ENCODE assay signal across 29 cellular contexts in genomic region chr19:18442941-18443340, GRCh38. TPM values are rescaled to one million over a fixed set of nuclear protein-coding genes. Genes with fewer than 3 reads are reported as not detected.
DNase-seq lines count a peak whose midpoint lies in the region; ATAC-seq, FAIRE-seq and TF ChIP-seq lines count a peak whose summit lies in the region.
"Had no signal": no experiment of that assay in that cellular context is flagged by ENCODE, and none has a peak within 500 bp of the region (broad histone marks: within the 10 kb centered on the region; RNA-seq: fewer than 3 reads in every experiment).

No MANE protein-coding gene starts in this region.

- TF ChIP-seq CTCF in MCF 10A (IDR thresholded peaks at IDR 0.05; ENCODE audit: unreplicated experiment) (no peak), breast epithelium (IDR thresholded peaks at IDR 0.05) (no peak), astrocyte (IDR thresholded peaks at IDR 0.05; ENCODE audit: insufficient read depth, low read depth, low read length) (no peak), coronary artery (IDR thresholded peaks at IDR 0.05) (no peak)

- no peak overlapping the region for H3K9ac ChIP-seq in astrocyte (ENCODE audit: low read length)

- DNase-seq in MCF 10A (ENCODE audit: unreplicated experiment) = no peak
- DNase-seq in breast epithelium (ENCODE audit: low spot score in 2 of 2) = no peak
- DNase-seq in astrocyte (ENCODE audit: low read depth) = no peak
- DNase-seq in naive thymus-derived CD4-positive, alpha-beta T cell = no peak
- DNase-seq in NCI-H446 treated with DMSO at 0.1 percent for 48 hours (lab: John Stamatoyannopoulos, UW) = no peak
- no peak for DNase-seq in posterior cingulate gyrus
- no peak for DNase-seq in coronary artery (ENCODE audit: low spot score)
- DNase-seq: activated CD8-positive, alpha-beta memory T cell treated with anti-CD3 and anti-CD28 coated beads for 24 hours; activated naive CD8-positive, alpha-beta T cell treated with anti-CD3 and anti-CD28 coated beads, Interleukin-2, amount 50 U/mL, for 24 hours; body of pancreas; CD4-positive, CD25-positive, alpha-beta regulatory T cell; colonic mucosa; GDM1; IMR-90; left cardiac atrium; mesenchymal stem cell; naive thymus-derived CD8-positive, alpha-beta T cell; NCI-H1436; NCI-H510A; NK-92 treated with Interleukin-12 subunit alpha and Interleukin-12 subunit beta, amount 100 ng/mL, for 24 hours; SIG-M5; sigmoid colon; stimulated activated CD4-positive, alpha-beta T cell treated with anti-CD3 and anti-CD28 coated beads, Interleukin-15, amount 100 ng/mL, for 24 hours had no signal

- H3K36me3 Mint-ChIP-seq in MCF 10A (ENCODE audit: insufficient read depth, unreplicated experiment) (peaks cover 42% of the 10 kb centered on the region), astrocyte (ENCODE audit: low read depth, unreplicated experiment) (peaks cover 10% of the 10 kb centered on the region)
- H3K36me3 Mint-ChIP-seq in naive thymus-derived CD4-positive, alpha-beta T cell = peaks cover 0 to 15% (median 3%) of the 10 kb centered on the region in 5 donors

- H3K4me3 ChIP-seq in breast epithelium = no peak overlapping the region
- no peak overlapping the region for H3K4me3 ChIP-seq in astrocyte (ENCODE audit: insufficient read depth, low read depth, low read length)
- H3K4me3 ChIP-seq in naive thymus-derived CD4-positive, alpha-beta T cell (ENCODE audit: low read length) = no peak overlapping the region
- no peak overlapping the region for H3K4me3 ChIP-seq in coronary artery
- H3K4me3 ChIP-seq: body of pancreas, colonic mucosa, heart left ventricle, sigmoid colon had no signal

- H3K4me2 ChIP-seq in astrocyte (ENCODE audit: low read length) = no peak overlapping the region

- no peak for FAIRE-seq in astrocyte (lab: Jason Lieb, UNC)
- FAIRE-seq: H54 had no signal

- CTCF ChIA-PET in MCF 10A (lab: Yijun Ruan, JAX) = interaction anchor here (0.6 to 1.3 kb wide), 6 partner anchors 8 to 129 kb away, joined by 3 to 4 read pairs (median 3); no protein-coding TSS in a partner anchor
- CTCF ChIA-PET in naive thymus-derived CD4-positive, alpha-beta T cell (lab: Charles Lee) = interaction anchor here (1.0 kb wide), 1 partner anchor 19 kb away, joined by 4 read pairs; no protein-coding TSS in a partner anchor

- H3K27me3 Mint-ChIP-seq in MCF 10A (ENCODE audit: insufficient read depth, unreplicated experiment) = no peaks in the 10 kb centered on the region
- H3K27me3 Mint-ChIP-seq in astrocyte (ENCODE audit: low read depth, unreplicated experiment) = no peaks in the 10 kb centered on the region
- H3K27me3 Mint-ChIP-seq in naive thymus-derived CD4-positive, alpha-beta T cell = peaks cover 0 to 2% (median 0%) of the 10 kb centered on the region in 5 donors
- H3K27me3 Mint-ChIP-seq: activated naive CD8-positive, alpha-beta T cell treated with anti-CD3 and anti-CD28 coated beads, Interleukin-2, amount 50 U/mL, for 24 hours; CD4-positive, CD25-positive, alpha-beta regulatory T cell; naive thymus-derived CD8-positive, alpha-beta T cell had no signal

- H4K20me1 ChIP-seq in astrocyte (ENCODE audit: insufficient read depth, low read length) = peaks cover 70% of the 10 kb centered on the region

- peaks cover 0 to 11% of the 10 kb centered on the region in 2 donors for H3K4me1 ChIP-seq in breast epithelium
- H3K4me1 ChIP-seq in astrocyte (ENCODE audit: insufficient read depth, low read length) = peaks cover 17% of the 10 kb centered on the region
- peaks cover 7 to 13% of the 10 kb centered on the region in 2 donors for H3K4me1 ChIP-seq in naive thymus-derived CD4-positive, alpha-beta T cell (ENCODE audit: control insufficient read depth in 2 of 2, insufficient read depth in 2 of 2, low read length in 2 of 2)

- no peaks in the 10 kb centered on the region for H3K36me3 ChIP-seq in breast epithelium
- H3K36me3 ChIP-seq in astrocyte (ENCODE audit: insufficient read depth, low read length) = no peaks in the 10 kb centered on the region
- H3K36me3 ChIP-seq in naive thymus-derived CD4-positive, alpha-beta T cell (ENCODE audit: control insufficient read depth in 2 of 3, insufficient read depth in 3 of 3, low read length in 3 of 3) = peaks cover under 1 to 43% (median 8%) of the 10 kb centered on the region in 3 experiments
- H3K36me3 ChIP-seq: colonic mucosa had no signal

- ATAC-seq in naive thymus-derived CD4-positive, alpha-beta T cell = no peak
- ATAC-seq: activated naive CD8-positive, alpha-beta T cell treated with anti-CD3 and anti-CD28 coated beads, Interleukin-2, amount 50 U/mL, for 24 hours; body of pancreas; heart left ventricle; left cardiac atrium; naive thymus-derived CD8-positive, alpha-beta T cell; WTC11 had no signal

- H3K9me3 ChIP-seq in breast epithelium (no peaks in the 10 kb centered on the region), astrocyte (ENCODE audit: insufficient read depth, low read depth, low read length) (no peaks in the 10 kb centered on the region)
- no peaks in the 10 kb centered on the region for H3K9me3 ChIP-seq in naive thymus-derived CD4-positive, alpha-beta T cell (ENCODE audit: control insufficient read depth in 2 of 3, low read length in 3 of 3)
- H3K9me3 ChIP-seq: body of pancreas, colonic mucosa, heart left ventricle, sigmoid colon had no signal

- intact Hi-C loops in MCF 10A (cut with micrococcal nuclease) (no loop called here), breast epithelium (cut with DNase I; ENCODE audit: low total_unique reads) (no loop called here), posterior cingulate gyrus (cut with DNase I) (no loop called here)
- intact Hi-C loops in naive thymus-derived CD4-positive, alpha-beta T cell (cut with micrococcal nuclease) = no loop called here

- H3K4me3 Mint-ChIP-seq in MCF 10A (ENCODE audit: unreplicated experiment) = no peak overlapping the region
- H3K4me3 Mint-ChIP-seq in astrocyte (ENCODE audit: unreplicated experiment) = no peak overlapping the region
- H3K4me3 Mint-ChIP-seq in naive thymus-derived CD4-positive, alpha-beta T cell = peak overlapping the region in 1 of 10 donors; percentile 67
- H3K4me3 Mint-ChIP-seq: WTC11 had no signal

- H3K27ac ChIP-seq in breast epithelium = peak overlapping the region in 1 of 2 donors; percentile 44
- H3K27ac ChIP-seq in astrocyte (ENCODE audit: low read depth, low read length) = no peak overlapping the region
- no peak overlapping the region for H3K27ac ChIP-seq in naive thymus-derived CD4-positive, alpha-beta T cell (ENCODE audit: low read depth, low read length)
- no peak overlapping the region for H3K27ac ChIP-seq in coronary artery
- H3K27ac ChIP-seq: body of pancreas, colonic mucosa, heart left ventricle, sigmoid colon had no signal

- H3K27ac Mint-ChIP-seq in MCF 10A (ENCODE audit: low read depth, unreplicated experiment) (peak overlapping the region; percentile 88), astrocyte (ENCODE audit: unreplicated experiment) (peak overlapping the region; percentile 71)
- peak overlapping the region in 6 of 9 donors; percentile 6 to 88 (median 78) for H3K27ac Mint-ChIP-seq in naive thymus-derived CD4-positive, alpha-beta T cell

- TF ChIP-seq POLR2A in breast epithelium (IDR thresholded peaks at IDR 0.05) = no peak

- no TSS peak for BruUV-seq in MCF 10A (replicated peaks; lab: Mats Ljungman, UMichigan)

- POLR2A ChIA-PET in MCF 10A (lab: Yijun Ruan, JAX) = no interaction called here
- POLR2A ChIA-PET in naive thymus-derived CD4-positive, alpha-beta T cell (lab: Charles Lee) = interaction anchor here (0.7 to 1.5 kb wide), 3 partner anchors 9 to 544 kb away, joined by 3 to 5 read pairs (median 3); partner anchors contain the start of gene JUND

- no peak overlapping the region for H2AFZ ChIP-seq in astrocyte (ENCODE audit: low read depth, low read length)

- no peaks in the 10 kb centered on the region for H3K79me2 ChIP-seq in astrocyte (ENCODE audit: insufficient read depth, low read length)

- peaks cover 33% of the 10 kb centered on the region for H3K4me1 Mint-ChIP-seq in MCF 10A (ENCODE audit: insufficient read depth, unreplicated experiment)
- H3K4me1 Mint-ChIP-seq in astrocyte (ENCODE audit: low read depth, unreplicated experiment) = peaks cover 25% of the 10 kb centered on the region
- peaks cover 11 to 34% (median 24%) of the 10 kb centered on the region in 7 donors for H3K4me1 Mint-ChIP-seq in naive thymus-derived CD4-positive, alpha-beta T cell

- H3K9me3 Mint-ChIP-seq in MCF 10A (ENCODE audit: unreplicated experiment) = peaks cover 8% of the 10 kb centered on the region
- H3K9me3 Mint-ChIP-seq in astrocyte (ENCODE audit: unreplicated experiment) = no peaks in the 10 kb centered on the region
- H3K9me3 Mint-ChIP-seq in naive thymus-derived CD4-positive, alpha-beta T cell = peaks cover 0 to 5% (median 0%) of the 10 kb centered on the region in 11 donors

- H3K27me3 ChIP-seq in breast epithelium = no peaks in the 10 kb centered on the region
- H3K27me3 ChIP-seq in astrocyte (ENCODE audit: insufficient read depth, low read length) = no peaks in the 10 kb centered on the region
- H3K27me3 ChIP-seq in naive thymus-derived CD4-positive, alpha-beta T cell (ENCODE audit: control insufficient read depth in 2 of 2, insufficient read depth in 2 of 2, low read length in 2 of 2) = no peaks in the 10 kb centered on the region
- H3K27me3 ChIP-seq: body of pancreas, colonic mucosa, heart left ventricle had no signal

RNA-seq across cellular contexts. Expression of gene ISYNA1, which starts 5.0 kb away (rescaled TPM):
- total RNA-seq in MCF 10A (2022) = 6.8 and 7.7 TPM in 2 replicates
- 10 to 100 TPM in 2 of 3 donors, 1 to 10 TPM in 1; 7.4 to 42.9 (median 40.2) TPM for total RNA-seq in breast epithelium
- total RNA-seq in astrocyte = 128 and 153 TPM in 2 replicates
- total RNA-seq in naive thymus-derived CD4-positive, alpha-beta T cell = 10 to 100 TPM in 4 of 5 experiments, 1 to 10 TPM in 1; 9.5 to 42.5 (median 42.0) TPM
- polyA plus RNA-seq in naive thymus-derived CD4-positive, alpha-beta T cell = 10 to 100 TPM; 21.9 to 29.0 TPM

RNA-seq across cellular contexts. Expression of gene SSBP4, which starts 23.7 kb away (rescaled TPM):
- total RNA-seq in MCF 10A (2022) = 22.3 and 26.3 TPM in 2 replicates
- 10 to 100 TPM; 29.4 to 71.8 (median 46.7) TPM for total RNA-seq in breast epithelium
- total RNA-seq in astrocyte = 51.2 and 56.6 TPM in 2 replicates
- total RNA-seq in naive thymus-derived CD4-positive, alpha-beta T cell = 100 to 1,000 TPM in 1 of 5 experiments, 10 to 100 TPM in 4; 27.0 to 185 (median 40.7) TPM
- 10 to 100 TPM; 33.5 to 42.8 TPM for polyA plus RNA-seq in naive thymus-derived CD4-positive, alpha-beta T cell

RNA-seq across cellular contexts. Expression of gene LRRC25, which starts 45.5 kb away (rescaled TPM):
- total RNA-seq in MCF 10A (2022) (not detected in 2 replicates), breast epithelium (10 to 100 TPM in 1 of 3 donors, 1 to 10 TPM in 2; 3.9 to 27.2 (median 7.2) TPM), astrocyte (not detected in 2 replicates)
- total RNA-seq in naive thymus-derived CD4-positive, alpha-beta T cell = 10 to 100 TPM in 1 of 5 experiments, 1 to 10 TPM in 2, under 1 TPM in 2; 0.15 to 68.6 (median 1.2) TPM
- polyA plus RNA-seq in naive thymus-derived CD4-positive, alpha-beta T cell = under 1 TPM; 0.20 to 0.44 TPM
- total RNA-seq: activated T-helper 2 cell treated with anti-CD3 and anti-CD28 coated beads, Interferon-gamma antibody, Interleukin-2, Interleukin-4, amounts not matched to agents 10 μg/mL and 5 μg/mL and 100 μg/mL, durations not matched to agents 14 hours and 24 hours and 36 hours; CD4-positive, CD25-positive, alpha-beta regulatory T cell; IMR-90; M059J; T-helper 2 cell treated with Interferon-gamma antibody and Interleukin-4, amounts not matched to agents 100 ng/mL and 5 ng/mL, for 36 hours had no signal

RNA-seq across cellular contexts. Expression of gene GDF15, which starts 57.0 kb away (rescaled TPM):
- 193 and 288 TPM in 2 replicates for total RNA-seq in MCF 10A (2022)
- 10 to 100 TPM in 1 of 3 donors, 1 to 10 TPM in 2; 2.7 to 60.3 (median 9.2) TPM for total RNA-seq in breast epithelium
- 20.5 and 23.2 TPM in 2 replicates for total RNA-seq in astrocyte
- under 1 TPM in 4 of 5 experiments, not detected in 1; 0.32 to 0.73 (median 0.58) TPM for total RNA-seq in naive thymus-derived CD4-positive, alpha-beta T cell
- not detected for polyA plus RNA-seq in naive thymus-derived CD4-positive, alpha-beta T cell
- total RNA-seq: activated T-helper 2 cell treated with anti-CD3 and anti-CD28 coated beads, Interferon-gamma antibody, Interleukin-2, Interleukin-4, amounts not matched to agents 10 μg/mL and 5 μg/mL and 100 μg/mL, durations not matched to agents 14 hours and 24 hours and 36 hours; CD4-positive, CD25-positive, alpha-beta regulatory T cell; naive thymus-derived CD8-positive, alpha-beta T cell; T-helper 2 cell treated with Interferon-gamma antibody and Interleukin-4, amounts not matched to agents 100 ng/mL and 5 ng/mL, for 36 hours had no signal
- polyA plus RNA-seq: CD4-positive, CD25-positive, alpha-beta regulatory T cell; naive thymus-derived CD8-positive, alpha-beta T cell had no signal
